In the genomic region with DNA sequence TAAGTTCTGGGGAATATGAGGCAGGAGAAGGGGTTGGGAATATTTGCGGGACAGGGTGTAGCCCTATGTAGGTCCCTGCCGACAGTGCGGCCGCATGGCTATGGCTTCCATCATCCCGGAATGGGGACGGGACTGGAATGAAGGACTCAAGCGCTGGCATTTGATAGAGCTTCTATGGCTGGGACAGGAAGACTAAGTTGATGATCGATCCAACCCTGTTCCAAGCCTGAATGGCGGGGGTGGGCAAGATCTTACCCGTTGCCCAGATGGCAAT, we compare ENCODE assay signal across 8 cellular contexts. TPM values are rescaled to one million over a fixed set of nuclear protein-coding genes. Genes with fewer than 3 reads are reported as not detected.
DNase-seq lines count a peak whose midpoint lies in the region; ATAC-seq and TF ChIP-seq lines count a peak whose summit lies in the region.

No MANE protein-coding gene starts in this region.

- no peak for DNase-seq in activated CD8-positive, alpha-beta memory T cell treated with anti-CD3 and anti-CD28 coated beads, Interleukin-2, amount 10 ng/mL, durations not matched to agents 7 days and 5 days
- DNase-seq in activated CD8-positive, alpha-beta memory T cell treated with anti-CD3 and anti-CD28 coated beads, Interleukin-2, amount 50 U/mL, for 4 hours = no peak
- DNase-seq in activated CD8-positive, alpha-beta T cell treated with anti-CD3 and anti-CD28 coated beads for 36 hours = no peak
- DNase-seq in substantia nigra (lab: John Stamatoyannopoulos, UW) (peak in 1 of 49 donors; percentile 47), NCI-H2081 (lab: John Stamatoyannopoulos, UW) (no peak)
- no peak for DNase-seq in activated CD4-positive, alpha-beta T cell treated with anti-CD3 and anti-CD28 coated beads for 48 hours

- no peak for TF ChIP-seq CTCF in activated CD8-positive, alpha-beta T cell treated with anti-CD3 and anti-CD28 coated beads for 36 hours (IDR thresholded peaks at IDR 0.05)

- H3K4me3 Mint-ChIP-seq in activated CD8-positive, alpha-beta memory T cell treated with anti-CD3 and anti-CD28 coated beads, Interleukin-2, amount 10 ng/mL, durations not matched to agents 7 days and 5 days = peak overlapping the region; percentile 78
- peak overlapping the region; percentile 75 for H3K4me3 Mint-ChIP-seq in activated CD8-positive, alpha-beta T cell treated with anti-CD3 and anti-CD28 coated beads for 36 hours

- H3K27ac Mint-ChIP-seq in activated CD8-positive, alpha-beta memory T cell treated with anti-CD3 and anti-CD28 coated beads, Interleukin-2, amount 10 ng/mL, durations not matched to agents 7 days and 5 days = no peak overlapping the region
- H3K27ac Mint-ChIP-seq in activated CD8-positive, alpha-beta T cell treated with anti-CD3 and anti-CD28 coated beads for 36 hours = no peak overlapping the region

- H3K27me3 Mint-ChIP-seq in activated CD8-positive, alpha-beta memory T cell treated with anti-CD3 and anti-CD28 coated beads, Interleukin-2, amount 10 ng/mL, durations not matched to agents 7 days and 5 days = peaks cover 64% of the 10 kb centered on the region
- peaks cover 36% of the 10 kb centered on the region for H3K27me3 Mint-ChIP-seq in activated CD8-positive, alpha-beta T cell treated with anti-CD3 and anti-CD28 coated beads for 36 hours

- H3K36me3 Mint-ChIP-seq in activated CD8-positive, alpha-beta memory T cell treated with anti-CD3 and anti-CD28 coated beads, Interleukin-2, amount 10 ng/mL, durations not matched to agents 7 days and 5 days = no peaks in the 10 kb centered on the region
- H3K36me3 Mint-ChIP-seq in activated CD8-positive, alpha-beta T cell treated with anti-CD3 and anti-CD28 coated beads for 36 hours (ENCODE audit: low read depth) = no peaks in the 10 kb centered on the region

- H3K9me3 ChIP-seq in iPS-18c (ENCODE audit: control insufficient read depth, insufficient read depth, low read length) = no peaks in the 10 kb centered on the region

- CTCF ChIA-PET in activated CD8-positive, alpha-beta memory T cell treated with anti-CD3 and anti-CD28 coated beads, Interleukin-2, amount 10 ng/mL, durations not matched to agents 7 days and 5 days (lab: Charles Lee) = interaction anchor here (0.7 to 8.8 kb wide), 40 partner anchors 8 to 801 kb away, joined by 3 to 365 read pairs (median 5); partner anchors contain the start of genes CISD3, EPOP, PSMB3 and SRCIN1
- CTCF ChIA-PET in activated CD8-positive, alpha-beta T cell treated with anti-CD3 and anti-CD28 coated beads for 36 hours (lab: Charles Lee) = interaction anchor here (0.5 to 10.4 kb wide), 44 partner anchors 8 to 228 kb away, joined by 3 to 251 read pairs (median 6); partner anchors contain the start of genes CISD3, MLLT6 and SRCIN1

- H3K4me1 Mint-ChIP-seq in activated CD8-positive, alpha-beta memory T cell treated with anti-CD3 and anti-CD28 coated beads, Interleukin-2, amount 10 ng/mL, durations not matched to agents 7 days and 5 days = peaks cover 26% of the 10 kb centered on the region
- H3K4me1 Mint-ChIP-seq in activated CD8-positive, alpha-beta T cell treated with anti-CD3 and anti-CD28 coated beads for 36 hours (ENCODE audit: low read depth) = peaks cover 30% of the 10 kb centered on the region

- peak; percentile 16 for ATAC-seq in activated CD8-positive, alpha-beta memory T cell treated with anti-CD3 and anti-CD28 coated beads, Interleukin-2, amount 10 ng/mL, durations not matched to agents 7 days and 5 days
- peak; percentile 15 for ATAC-seq in activated CD8-positive, alpha-beta T cell treated with anti-CD3 and anti-CD28 coated beads for 36 hours
- ATAC-seq in HG03025 (IDR thresholded peaks at IDR 0.05; ENCODE audit: low FRiP score, unreplicated experiment) = no peak

- intact Hi-C loops in activated CD8-positive, alpha-beta T cell treated with anti-CD3 and anti-CD28 coated beads for 36 hours (cut with micrococcal nuclease) = loop anchor here (10.0 kb wide), 1 partner anchor 106 kb away; no protein-coding TSS in a partner anchor

- peak overlapping the region; percentile 58 for H3K27ac ChIP-seq in substantia nigra (ENCODE audit: low read depth, low read length, poor library complexity, severe bottlenecking)

- POLR2A ChIA-PET in activated CD8-positive, alpha-beta T cell treated with anti-CD3 and anti-CD28 coated beads for 36 hours (lab: Charles Lee) = interaction anchor here (1.1 to 1.8 kb wide), 8 partner anchors 16 to 170 kb away, joined by 3 to 7 read pairs (median 4); partner anchors contain the start of gene EPOP

- H3K4me3 ChIP-seq in iPS-18c (ENCODE audit: insufficient read depth, low read depth, low read length) = peak overlapping the region; percentile 59

- H3K9me3 Mint-ChIP-seq in activated CD8-positive, alpha-beta memory T cell treated with anti-CD3 and anti-CD28 coated beads, Interleukin-2, amount 10 ng/mL, durations not matched to agents 7 days and 5 days (ENCODE audit: low read depth) = no peaks in the 10 kb centered on the region
- H3K9me3 Mint-ChIP-seq in activated CD8-positive, alpha-beta T cell treated with anti-CD3 and anti-CD28 coated beads for 36 hours = no peaks in the 10 kb centered on the region

RNA-seq across cellular contexts. Expression of gene SRCIN1, which starts 47.1 kb away (rescaled TPM):
- under 1 TPM; 0.26 to 0.30 TPM for total RNA-seq in activated CD8-positive, alpha-beta memory T cell treated with anti-CD3 and anti-CD28 coated beads, Interleukin-2, amount 10 ng/mL, durations not matched to agents 7 days and 5 days
- 1 to 10 TPM in 1 of 2 experiments, under 1 TPM in 1; 0.74 to 1.1 TPM for total RNA-seq in activated CD8-positive, alpha-beta T cell treated with anti-CD3 and anti-CD28 coated beads for 36 hours
